ENCODE assay signal across 1 cellular context in genomic region chr2:176173679-176174381, GRCh38.
TF ChIP-seq lines count a peak whose summit lies in the region.

No MANE protein-coding gene starts in this region.

TF ChIP-seq in endothelial cell of umbilical vein, 7 proteins besides CTCF, POLR2A, EP300 and RAD21:
- TF ChIP-seq MAX (IDR thresholded peaks at IDR 0.05; ENCODE audit: insufficient read depth, insufficient read length) (no peak), EZH2 (IDR thresholded peaks at IDR 0.05; ENCODE audit: borderline replicate concordance, low read depth, low read length, severe bottlenecking) (no peak), POLR2AphosphoS5 (IDR thresholded peaks at IDR 0.05; ENCODE audit: insufficient read depth, low read depth, low read length) (no peak), GATA2 (IDR thresholded peaks at IDR 0.05; ENCODE audit: insufficient read depth, insufficient read length, low read depth, low read length) (no peak), JUN (IDR thresholded peaks at IDR 0.05; ENCODE audit: borderline replicate concordance, insufficient read depth, insufficient read length, low read depth) (no peak), FOS (IDR thresholded peaks at IDR 0.05; ENCODE audit: borderline replicate concordance, insufficient read depth, low read length) (no peak), MYC (IDR thresholded peaks at IDR 0.05; ENCODE audit: low read depth, low read length) (no peak)
